ENCODE assay signal across 19 cellular contexts in the genomic region with DNA sequence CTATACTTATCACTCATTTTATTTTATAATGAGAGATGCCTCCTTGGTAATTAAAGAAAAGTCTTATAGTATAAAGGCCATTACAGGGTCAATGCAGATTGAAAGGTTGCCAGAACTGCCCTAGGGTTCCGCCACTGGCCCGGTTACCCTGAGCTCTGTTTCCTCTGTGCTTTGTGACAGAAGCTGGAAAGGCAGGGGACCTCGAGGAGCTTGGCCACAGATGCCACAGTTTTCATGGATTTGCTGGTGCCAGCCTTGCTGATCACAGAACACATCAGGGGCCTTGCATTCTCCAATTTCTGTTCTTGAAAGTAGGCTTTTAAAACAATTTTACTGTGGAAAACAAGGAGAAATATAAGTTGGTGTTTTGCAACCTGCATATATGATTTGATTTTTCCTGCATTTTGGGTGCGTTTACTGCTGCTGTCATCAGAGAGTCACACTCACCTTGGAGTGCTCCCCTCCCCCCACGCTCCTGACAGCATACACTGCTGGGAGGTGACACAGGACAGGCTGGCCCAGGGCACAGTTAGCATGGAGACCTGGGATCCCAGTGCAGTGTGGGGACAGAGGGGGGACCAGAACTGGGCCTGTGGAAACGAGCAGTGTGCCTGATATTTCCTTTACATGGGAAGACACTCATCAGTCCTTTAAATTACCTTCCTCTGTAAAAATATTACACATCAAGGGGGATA.
"Had no signal": no experiment of that assay in that cellular context is flagged by ENCODE, and none has a peak within 500 bp of the region (broad histone marks: within the 10 kb centered on the region; RNA-seq: fewer than 3 reads in every experiment).

No MANE protein-coding gene starts in this region.

- H3K4me2 ChIP-seq: neural progenitor cell had no signal

- H3K4me1 ChIP-seq: esophagus squamous epithelium, testis, vagina had no signal

- H3K27ac ChIP-seq: brain microvascular endothelial cell, coronary artery, esophagus squamous epithelium, gastrocnemius medialis, neural progenitor cell, testis, vagina had no signal

- H2AFZ ChIP-seq: neural progenitor cell had no signal

- H3K4me3 ChIP-seq: coronary artery, esophagus squamous epithelium, gastrocnemius medialis, lung, neural progenitor cell, testis, vagina had no signal

- ATAC-seq: activated naive CD4-positive, alpha-beta T cell treated with anti-CD3 and anti-CD28 coated beads, Interleukin-2, amount 50 U/mL, for 72 hours; activated T-helper 17 cell treated with anti-CD3 and anti-CD28 coated beads, Interleukin-2, amount 50 U/mL, for 72 hours; gastrocnemius medialis; left colon; naive thymus-derived CD4-positive, alpha-beta T cell had no signal

- H3K36me3 ChIP-seq: brain microvascular endothelial cell, esophagus squamous epithelium, neural progenitor cell, vagina had no signal

- H3K9ac ChIP-seq: neural progenitor cell had no signal

- DNase-seq: activated T-cell treated with anti-CD3 and anti-CD28 coated beads, Interleukin-2, amount 50 U/mL, for 1 hour; aorta; brain microvascular endothelial cell; endodermal cell; esophagus squamous epithelium; gastrocnemius medialis; islet precursor cell; left colon; naive thymus-derived CD4-positive, alpha-beta T cell; posterior cingulate gyrus; stimulated activated CD4-positive, alpha-beta T cell treated with anti-CD3 and anti-CD28 coated beads, Interleukin-2, amount 100 ng/mL, for 48 hours; stimulated activated naive CD4-positive, alpha-beta T cell; testis had no signal

- H3K9me3 ChIP-seq: esophagus squamous epithelium, gastrocnemius medialis, testis, vagina had no signal

- H3K27me3 ChIP-seq: gastrocnemius medialis, neural progenitor cell, testis, vagina had no signal
